7 cellular contexts compared by ENCODE assay signal in the genomic region with DNA sequence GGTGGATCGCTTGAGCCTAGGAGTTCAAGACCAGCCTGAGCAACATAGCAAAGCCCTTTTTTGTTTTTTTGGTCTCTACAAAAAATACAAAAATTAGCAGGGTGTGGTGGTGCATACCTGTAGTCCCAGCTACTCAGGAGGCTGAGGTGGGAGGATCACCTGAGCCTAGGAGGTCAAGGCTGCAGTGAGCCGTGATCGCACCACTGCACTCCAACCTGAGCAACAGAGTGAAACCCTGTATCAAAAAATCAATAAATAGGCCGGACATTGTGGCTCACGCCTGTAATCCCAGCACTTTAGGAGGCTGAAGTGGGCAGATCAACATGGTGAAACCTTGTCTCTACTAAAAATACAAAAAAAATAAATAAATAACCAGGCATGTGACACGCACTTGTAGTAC. TPM values are rescaled to one million over a fixed set of nuclear protein-coding genes. Genes with fewer than 3 reads are reported as not detected.
A peak's percentile ranks its signal among the peaks of the same experiment; 100 is the strongest.
DNase-seq lines count a peak whose midpoint lies in the region; ATAC-seq, FAIRE-seq and TF ChIP-seq lines count a peak whose summit lies in the region.
"Not testable (repeated sequence)": the region's sequence is repeated elsewhere in the genome, so short reads cannot be mapped to it uniquely, and the experiment has no call there.

No MANE protein-coding gene starts in this region.

- TF ChIP-seq RAD21 in HepG2 (CRISPR knock-in tag; IDR thresholded peaks at IDR 0.05): not testable (repeated sequence)

- H3K9me3 ChIP-seq in HepG2 (ENCODE audit: low read length): not testable (repeated sequence)

- intact Hi-C loops in Calu3 (cut with micrococcal nuclease; ENCODE audit: unreplicated experiment); cardiac septum (cut with DNase I); HepG2 (cut with micrococcal nuclease; ENCODE audit: unreplicated experiment): not testable (repeated sequence)

- not testable (repeated sequence) for H3K9me3 Mint-ChIP-seq in Calu3 (ENCODE audit: low read depth, unreplicated experiment)

- not testable (repeated sequence) for TF ChIP-seq CTCF in Calu3 (IDR thresholded peaks at IDR 0.05; ENCODE audit: unreplicated experiment); HepG2 (CRISPR knock-in tag; IDR thresholded peaks at IDR 0.05)

- not testable (repeated sequence) for H3K4me3 Mint-ChIP-seq in Calu3 (ENCODE audit: low read depth, unreplicated experiment)

- peak overlapping the region; percentile 36; the same call in 1 of the 2 replicates for H3K4me2 ChIP-seq in HepG2 (ENCODE audit: low read depth, low read length)

- H3K27me3 ChIP-seq in HepG2 (ENCODE audit: control insufficient read depth in 1 of 2, insufficient read depth in 2 of 2, low read length in 2 of 2): not testable (repeated sequence)

- H3K36me3 Mint-ChIP-seq in Calu3 (ENCODE audit: insufficient read depth, unreplicated experiment): not testable (repeated sequence)

- POLR2A ChIA-PET in HepG2 (lab: Yijun Ruan, JAX): interaction anchor here (0.7 kb wide), 1 partner anchor 14 kb away, joined by 3 read pairs; no protein-coding TSS in a partner anchor

- CTCF ChIA-PET in Calu3 (lab: Charles Lee); HepG2 (lab: Yijun Ruan, JAX; ENCODE audit: low intra/inter-chr PET ratio, low total read pairs): not testable (repeated sequence)

- not testable (repeated sequence) for H2AFZ ChIP-seq in HepG2 (ENCODE audit: low read length)

- not testable (repeated sequence) for TF ChIP-seq POLR2A in HepG2 (IDR thresholded peaks at IDR 0.05; ENCODE audit: insufficient read depth in 1 of 2, low read depth in 2 of 2, low read length in 2 of 2)

- DNase-seq in Calu3: peak; percentile 4
- peak; percentile 25 for DNase-seq in DMS53 (lab: John Stamatoyannopoulos, UW)
- DNase-seq in NCI-H2029 treated with DMSO at 0.1 percent for 48 hours (lab: John Stamatoyannopoulos, UW): peak; percentile 1
- peak; percentile 33 for DNase-seq in cardiac septum (ENCODE audit: low spot score)
- peak; percentile 12 for DNase-seq in left lobe of liver (ENCODE audit: low spot score)
- DNase-seq in HepG2 (ENCODE audit: low spot score): not testable (repeated sequence)
- peak; percentile 22 for DNase-seq in ureter (ENCODE audit: low spot score)

- in situ Hi-C loops in HepG2 (cut with HindIII; ENCODE audit: extremely low pct_ligation_motif_present, low pct_unique_long_range_greater_than_20kb): not testable (repeated sequence)

- H3K27ac ChIP-seq in HepG2 (ENCODE audit: extremely low read length, insufficient read depth, low read length): not testable (repeated sequence)

- not testable (repeated sequence) for TF ChIP-seq EP300 in HepG2 (IDR thresholded peaks at IDR 0.05; ENCODE audit: low read depth in 2 of 2, low read length in 2 of 2); HepG2 (CRISPR knock-in tag; IDR thresholded peaks at IDR 0.05; ENCODE audit: borderline replicate concordance)

- WGBS in HepG2 (ENCODE audit: low lambda C conversion rate): 5% methylated on average over 6 of the region's 6 CpGs

- BruUV-seq in Calu3 (replicated peaks; lab: Mats Ljungman, UMichigan); HepG2 (replicated peaks; lab: Mats Ljungman, UMichigan): not testable (repeated sequence)

- H4K20me1 ChIP-seq in HepG2 (ENCODE audit: insufficient read depth, low read length): not testable (repeated sequence)

- not testable (repeated sequence) for FAIRE-seq in HepG2 (lab: Jason Lieb, UNC)

- H3K27ac Mint-ChIP-seq in Calu3 (ENCODE audit: unreplicated experiment): not testable (repeated sequence)

- H3K36me3 ChIP-seq in HepG2 (replicated peaks in 1 of 2; ENCODE audit: control insufficient read depth in 1 of 2, insufficient read depth in 2 of 2, low read length in 2 of 2): not testable (repeated sequence)

- not testable (repeated sequence) for H3K9ac ChIP-seq in HepG2 (ENCODE audit: insufficient read depth, low read depth, low read length)

- ATAC-seq in left lobe of liver: not testable (repeated sequence)
- peak; percentile 84 for ATAC-seq in HepG2

- peaks cover 13% of the 10 kb centered on the region; the same call in 1 of the 2 replicates for H3K4me1 ChIP-seq in HepG2 (ENCODE audit: insufficient read depth, low read length)

- not testable (repeated sequence) for H3K4me3 ChIP-seq in HepG2 (replicated peaks in 1 of 3; ENCODE audit: insufficient read depth in 1 of 3, low read depth in 2 of 3, low read length in 3 of 3)

- not testable (repeated sequence) for H3K27me3 Mint-ChIP-seq in Calu3 (ENCODE audit: unreplicated experiment)

- not testable (repeated sequence) for H3K4me1 Mint-ChIP-seq in Calu3 (ENCODE audit: low read depth, unreplicated experiment)

- not testable (repeated sequence) for H3K79me2 ChIP-seq in HepG2 (ENCODE audit: insufficient read depth, low read length)

TF ChIP-seq in HepG2, 621 proteins besides CTCF, POLR2A, EP300 and RAD21:
- not testable (repeated sequence) for TF ChIP-seq SOX6 (IDR thresholded peaks at IDR 0.05)
- 0 out of 2 replicates have a peak, but pooled peaks have one; percentile 13 for TF ChIP-seq SOX6 (CRISPR knock-in tag; IDR thresholded peaks at IDR 0.05)
- peak; percentile 95 for TF ChIP-seq ZNF770 (CRISPR knock-in tag; IDR thresholded peaks at IDR 0.05)
- peak; percentile 20; the same call in 1 of the 2 replicates for TF ChIP-seq SALL1 (CRISPR knock-in tag; IDR thresholded peaks at IDR 0.05)
- peak; percentile 92 for TF ChIP-seq ONECUT2 (CRISPR knock-in tag; IDR thresholded peaks at IDR 0.05)
- TF ChIP-seq ZMYM3 (CRISPR knock-in tag; IDR thresholded peaks at IDR 0.05): peak; percentile 72
- peak; percentile 86 for TF ChIP-seq ZNF460 (CRISPR knock-in tag; IDR thresholded peaks at IDR 0.05; ENCODE audit: borderline replicate concordance)
- peak; percentile 39; the same call in 1 of the 2 replicates for TF ChIP-seq ZMYM4 (CRISPR knock-in tag; IDR thresholded peaks at IDR 0.05)
- TF ChIP-seq KDM1A (CRISPR knock-in tag; IDR thresholded peaks at IDR 0.05): 0 out of 2 replicates have a peak, but pooled peaks have one; percentile 16
- TF ChIP-seq RARA (CRISPR knock-in tag; IDR thresholded peaks at IDR 0.05): 0 out of 2 replicates have a peak, but pooled peaks have one; percentile 10
- peak; percentile 38; the same call in 1 of the 2 replicates for TF ChIP-seq POGZ (CRISPR knock-in tag; IDR thresholded peaks at IDR 0.05)

RNA-seq across cellular contexts. Expression of gene XPO4, which starts 13.1 kb away (rescaled TPM):
- total RNA-seq in Calu3 (2022) (13.6 and 15.9 TPM in 2 replicates), cardiac septum (49.5 TPM), left lobe of liver (5.2 TPM), HepG2 (2016; rRNA removed; fragmentation: Illumina TruSeq; extraction: Trizol) (24.8 and 41.5 TPM in 2 replicates), ureter (25.6 TPM)
- total RNA-seq in HepG2 (2016; cell fraction: cytosol; rRNA removed; fragmentation: Illumina TruSeq; extraction: Trizol; ENCODE audit: low read depth): 8.7 TPM in 2 replicates
- total RNA-seq in HepG2 (2016; cell fraction: insoluble cytoplasmic fraction; rRNA removed; fragmentation: Illumina TruSeq; extraction: Trizol): 24.4 and 40.6 TPM in 2 replicates
- total RNA-seq in HepG2 (2016; cell fraction: membrane; rRNA removed; fragmentation: Illumina TruSeq; extraction: Trizol): 17.5 and 20.5 TPM in 2 replicates
- total RNA-seq in HepG2 (2016; cell fraction: nucleus; rRNA removed; fragmentation: Illumina TruSeq; extraction: Trizol): 36.7 and 39.7 TPM in 2 replicates
- polyA plus RNA-seq in HepG2 (2011; rRNA removed): 7.0 and 8.4 TPM in 2 replicates
- polyA plus RNA-seq in HepG2 (2011; cell fraction: cytosol; rRNA removed): 3.0 and 4.8 TPM in 2 replicates
- 7.7 and 8.5 TPM in 2 replicates for polyA plus RNA-seq in HepG2 (2011; cell fraction: nucleus; rRNA removed)
- 7.8 and 8.5 TPM in 2 replicates for polyA plus RNA-seq in HepG2 (2012)
- 1.9 and 2.1 TPM in 2 replicates for polyA plus RNA-seq in HepG2 (2016; cell fraction: cytosol; fragmentation: Illumina TruSeq; extraction: Trizol; ENCODE audit: low read depth)
- 17.3 and 18.6 TPM in 2 replicates for polyA plus RNA-seq in HepG2 (2016; cell fraction: insoluble cytoplasmic fraction; fragmentation: Illumina TruSeq; extraction: Trizol; ENCODE audit: low read depth)
- 4.7 and 5.9 TPM in 2 replicates for polyA plus RNA-seq in HepG2 (2016; cell fraction: membrane; fragmentation: Illumina TruSeq; extraction: Trizol; ENCODE audit: low read depth)
- 21.7 and 22.1 TPM in 2 replicates for polyA plus RNA-seq in HepG2 (2016; cell fraction: nucleus; fragmentation: Illumina TruSeq; extraction: Trizol; ENCODE audit: insufficient read depth, low read depth)
- polyA minus RNA-seq in HepG2 (2011; rRNA and poly(A)+ RNA removed; ENCODE audit: low replicate concordance): 9.7 and 16.9 TPM in 2 replicates
- polyA minus RNA-seq in HepG2 (2011; cell fraction: cytosol; rRNA and poly(A)+ RNA removed): 14.7 and 15.0 TPM in 2 replicates
- polyA minus RNA-seq in HepG2 (2011; cell fraction: nucleus; rRNA and poly(A)+ RNA removed): 33.3 and 38.0 TPM in 2 replicates
